Comparison of ENCODE assay signal across 10 cellular contexts in the genomic region with DNA sequence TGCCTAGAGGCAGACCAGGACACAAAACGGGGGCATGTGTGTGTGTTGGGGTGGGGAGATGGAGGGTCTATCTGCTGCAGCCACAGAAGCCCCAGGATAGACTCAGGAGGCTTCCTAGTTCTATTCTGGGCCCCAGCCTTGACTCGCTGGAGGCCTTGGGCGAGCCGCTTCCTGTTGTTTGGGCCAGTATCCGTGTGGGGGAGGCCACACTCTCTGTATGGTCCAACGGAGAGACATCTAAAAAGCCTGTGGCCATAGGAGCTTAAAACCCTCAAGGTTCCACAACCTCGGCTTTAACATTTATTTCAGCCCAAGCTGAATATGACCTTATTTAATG. TPM values are rescaled to one million over a fixed set of nuclear protein-coding genes. Genes with fewer than 3 reads are reported as not detected.
DNase-seq lines count a peak whose midpoint lies in the region; ATAC-seq and TF ChIP-seq lines count a peak whose summit lies in the region.
"Had no signal": no experiment of that assay in that cellular context is flagged by ENCODE, and none has a peak within 500 bp of the region (broad histone marks: within the 10 kb centered on the region; RNA-seq: fewer than 3 reads in every experiment).

No MANE protein-coding gene starts in this region.

- H3K4me1 Mint-ChIP-seq in activated CD8-positive, alpha-beta memory T cell treated with anti-CD3 and anti-CD28 coated beads, Interleukin-2, amount 10 ng/mL, durations not matched to agents 7 days and 5 days: peaks cover 16% of the 10 kb centered on the region
- no peaks in the 10 kb centered on the region for H3K4me1 Mint-ChIP-seq in CD4-positive, alpha-beta memory T cell

- H3K9me3 Mint-ChIP-seq in activated CD8-positive, alpha-beta memory T cell treated with anti-CD3 and anti-CD28 coated beads, Interleukin-2, amount 10 ng/mL, durations not matched to agents 7 days and 5 days (ENCODE audit: low read depth): no peaks in the 10 kb centered on the region
- no peaks in the 10 kb centered on the region for H3K9me3 Mint-ChIP-seq in CD4-positive, alpha-beta memory T cell

- peaks cover 4% of the 10 kb centered on the region for H3K4me1 ChIP-seq in hepatocyte (ENCODE audit: insufficient read depth)
- H3K4me1 ChIP-seq in upper lobe of right lung: peaks cover 34% of the 10 kb centered on the region
- H3K4me1 ChIP-seq in CD4-positive, alpha-beta memory T cell (ENCODE audit: insufficient read depth, low read length): no peaks in the 10 kb centered on the region
- H3K4me1 ChIP-seq: body of pancreas had no signal

- CTCF ChIA-PET in activated CD8-positive, alpha-beta memory T cell treated with anti-CD3 and anti-CD28 coated beads, Interleukin-2, amount 10 ng/mL, durations not matched to agents 7 days and 5 days (lab: Charles Lee): interaction anchor here (0.9 to 6.4 kb wide), 5 partner anchors 63 to 910 kb away, joined by 3 to 98 read pairs (median 3); a partner anchor contains a TSS
- CTCF ChIA-PET in RWPE1 (lab: Yijun Ruan, JAX): interaction anchor here (2.6 kb wide), 1 partner anchor 69 kb away, joined by 11 read pairs; no protein-coding TSS in a partner anchor
- CTCF ChIA-PET in CD4-positive, alpha-beta memory T cell (lab: Charles Lee; ENCODE audit: partially characterized antibody): interaction anchor here (0.8 to 9.1 kb wide), 8 partner anchors 9 to 179 kb away, joined by 3 to 132 read pairs (median 16); a partner anchor contains a TSS

- DNase-seq in activated CD8-positive, alpha-beta memory T cell treated with anti-CD3 and anti-CD28 coated beads, Interleukin-2, amount 10 ng/mL, durations not matched to agents 7 days and 5 days: no peak
- no peak for DNase-seq in activated CD8-positive, alpha-beta memory T cell treated with anti-CD3 and anti-CD28 coated beads for 24 hours
- DNase-seq in RWPE1 (ENCODE audit: low spot score) (no peak), hepatocyte (ENCODE audit: low spot score) (no peak), upper lobe of right lung (no peak), H7 (no peak), NCI-H1930 (lab: John Stamatoyannopoulos, UW) (no peak)
- DNase-seq in CD4-positive, alpha-beta memory T cell: no peak
- DNase-seq: stimulated activated CD4-positive, alpha-beta T cell treated with anti-CD3 and anti-CD28 coated beads, Interleukin-4, amount 100 ng/mL, for 1 hour had no signal

- no peak for TF ChIP-seq CTCF in RWPE1 (conservative IDR thresholded peaks at IDR 0.05; ENCODE audit: low read depth)
- no peak for TF ChIP-seq CTCF in hepatocyte (IDR thresholded peaks at IDR 0.05; ENCODE audit: poor library complexity)
- no peak for TF ChIP-seq CTCF in upper lobe of right lung (IDR thresholded peaks at IDR 0.05)

- intact Hi-C loops in upper lobe of right lung (cut with DNase I): loop anchor here (5.0 kb wide), 1 partner anchor 119 kb away; no protein-coding TSS in a partner anchor
- intact Hi-C loops in CD4-positive, alpha-beta memory T cell (cut with micrococcal nuclease): no loop called here

- no peak overlapping the region for H3K4me2 ChIP-seq in hepatocyte

- H2AFZ ChIP-seq in hepatocyte: no peak overlapping the region

- no peaks in the 10 kb centered on the region for H3K79me2 ChIP-seq in hepatocyte

- no peaks in the 10 kb centered on the region for H3K9me3 ChIP-seq in hepatocyte (ENCODE audit: low read depth)
- no peaks in the 10 kb centered on the region for H3K9me3 ChIP-seq in upper lobe of right lung
- no peaks in the 10 kb centered on the region for H3K9me3 ChIP-seq in CD4-positive, alpha-beta memory T cell (ENCODE audit: control insufficient read depth in 1 of 2, low read length in 2 of 2)
- H3K9me3 ChIP-seq: body of pancreas had no signal

- no peaks in the 10 kb centered on the region for H3K36me3 ChIP-seq in hepatocyte (replicated peaks; ENCODE audit: insufficient read depth, low read depth)
- H3K36me3 ChIP-seq in upper lobe of right lung: no peaks in the 10 kb centered on the region
- H3K36me3 ChIP-seq in H7 (replicated peaks; ENCODE audit: control insufficient read depth, insufficient read depth, low read length): peaks cover 30% of the 10 kb centered on the region
- H3K36me3 ChIP-seq in CD4-positive, alpha-beta memory T cell (ENCODE audit: insufficient read depth, low read length): no peaks in the 10 kb centered on the region

- H3K27ac ChIP-seq in RWPE1: peak overlapping the region; percentile 15
- H3K27ac ChIP-seq in hepatocyte: peak overlapping the region; percentile 57
- peak overlapping the region; percentile 67 for H3K27ac ChIP-seq in upper lobe of right lung
- H3K27ac ChIP-seq in CD4-positive, alpha-beta memory T cell (ENCODE audit: low read depth, low read length): no peak overlapping the region

- H3K27me3 ChIP-seq in hepatocyte (no peaks in the 10 kb centered on the region), upper lobe of right lung (no peaks in the 10 kb centered on the region), H7 (ENCODE audit: control insufficient read depth, insufficient read depth, low read length) (no peaks in the 10 kb centered on the region)
- no peaks in the 10 kb centered on the region for H3K27me3 ChIP-seq in CD4-positive, alpha-beta memory T cell (ENCODE audit: insufficient read depth, low read length)
- H3K27me3 ChIP-seq: body of pancreas had no signal

- H3K4me3 ChIP-seq in hepatocyte (no peak overlapping the region), upper lobe of right lung (no peak overlapping the region), H7 (ENCODE audit: insufficient read depth, low read depth, low read length) (no peak overlapping the region)
- no peak overlapping the region for H3K4me3 ChIP-seq in CD4-positive, alpha-beta memory T cell (ENCODE audit: low read length in 2 of 2)
- H3K4me3 ChIP-seq: body of pancreas had no signal

- peak overlapping the region; percentile 66 for H3K27ac Mint-ChIP-seq in activated CD8-positive, alpha-beta memory T cell treated with anti-CD3 and anti-CD28 coated beads, Interleukin-2, amount 10 ng/mL, durations not matched to agents 7 days and 5 days
- peak overlapping the region in 2 of 7 donors; percentile 19 to 25 for H3K27ac Mint-ChIP-seq in CD4-positive, alpha-beta memory T cell

- H3K9me2 ChIP-seq in hepatocyte (replicated peaks; ENCODE audit: insufficient read depth): no peaks in the 10 kb centered on the region

- H3K4me3 Mint-ChIP-seq in activated CD8-positive, alpha-beta memory T cell treated with anti-CD3 and anti-CD28 coated beads, Interleukin-2, amount 10 ng/mL, durations not matched to agents 7 days and 5 days: no peak overlapping the region
- H3K4me3 Mint-ChIP-seq in CD4-positive, alpha-beta memory T cell: no peak overlapping the region

- POLR2A ChIA-PET in RWPE1 (lab: Yijun Ruan, JAX; ENCODE audit: low non-redundant PET): no interaction called here
- POLR2A ChIA-PET in CD4-positive, alpha-beta memory T cell (lab: Charles Lee; ENCODE audit: partially characterized antibody): interaction anchor here (1.1 kb wide), 1 partner anchor 68 kb away, joined by 3 read pairs; no protein-coding TSS in a partner anchor

- no peak for ATAC-seq in activated CD8-positive, alpha-beta memory T cell treated with anti-CD3 and anti-CD28 coated beads, Interleukin-2, amount 10 ng/mL, durations not matched to agents 7 days and 5 days
- ATAC-seq in upper lobe of right lung: peak; percentile 61
- ATAC-seq: body of pancreas had no signal

- no peaks in the 10 kb centered on the region for H4K20me1 ChIP-seq in hepatocyte (ENCODE audit: insufficient read depth, poor library complexity, severe bottlenecking)

- no peaks in the 10 kb centered on the region for H3K27me3 Mint-ChIP-seq in activated CD8-positive, alpha-beta memory T cell treated with anti-CD3 and anti-CD28 coated beads, Interleukin-2, amount 10 ng/mL, durations not matched to agents 7 days and 5 days
- H3K27me3 Mint-ChIP-seq in CD4-positive, alpha-beta memory T cell: no peaks in the 10 kb centered on the region

- peaks cover 17% of the 10 kb centered on the region for H3K36me3 Mint-ChIP-seq in activated CD8-positive, alpha-beta memory T cell treated with anti-CD3 and anti-CD28 coated beads, Interleukin-2, amount 10 ng/mL, durations not matched to agents 7 days and 5 days
- H3K36me3 Mint-ChIP-seq in CD4-positive, alpha-beta memory T cell: no peaks in the 10 kb centered on the region

- WGBS in hepatocyte (ENCODE audit: low lambda C conversion rate, missing lambda C conversion rate): 88% methylated on average over 7 of the region's 7 CpGs

RNA-seq across cellular contexts. Expression of a gene that starts 32.8 kb away (rescaled TPM):
- 10 to 100 TPM; 29.3 to 29.5 TPM for total RNA-seq in activated CD8-positive, alpha-beta memory T cell treated with anti-CD3 and anti-CD28 coated beads, Interleukin-2, amount 10 ng/mL, durations not matched to agents 7 days and 5 days
- total RNA-seq in hepatocyte (2.6 TPM in 2 replicates), upper lobe of right lung (2.5 TPM)
- 3.7 and 5.7 TPM in 2 replicates for polyA plus RNA-seq in hepatocyte
- 25.1 and 26.4 TPM in 2 replicates for total RNA-seq in H7 (2014; rRNA removed; shearing (Covaris generic))
- total RNA-seq in CD4-positive, alpha-beta memory T cell: 1 to 10 TPM in 1 of 2 experiments, under 1 TPM in 1; 0.99 to 1.1 TPM
- polyA plus RNA-seq in CD4-positive, alpha-beta memory T cell: 1 to 10 TPM in 1 of 2 donors, under 1 TPM in 1; 0.36 to 2.4 TPM
